ENCODE assay signal across 8 cellular contexts in the genomic region with DNA sequence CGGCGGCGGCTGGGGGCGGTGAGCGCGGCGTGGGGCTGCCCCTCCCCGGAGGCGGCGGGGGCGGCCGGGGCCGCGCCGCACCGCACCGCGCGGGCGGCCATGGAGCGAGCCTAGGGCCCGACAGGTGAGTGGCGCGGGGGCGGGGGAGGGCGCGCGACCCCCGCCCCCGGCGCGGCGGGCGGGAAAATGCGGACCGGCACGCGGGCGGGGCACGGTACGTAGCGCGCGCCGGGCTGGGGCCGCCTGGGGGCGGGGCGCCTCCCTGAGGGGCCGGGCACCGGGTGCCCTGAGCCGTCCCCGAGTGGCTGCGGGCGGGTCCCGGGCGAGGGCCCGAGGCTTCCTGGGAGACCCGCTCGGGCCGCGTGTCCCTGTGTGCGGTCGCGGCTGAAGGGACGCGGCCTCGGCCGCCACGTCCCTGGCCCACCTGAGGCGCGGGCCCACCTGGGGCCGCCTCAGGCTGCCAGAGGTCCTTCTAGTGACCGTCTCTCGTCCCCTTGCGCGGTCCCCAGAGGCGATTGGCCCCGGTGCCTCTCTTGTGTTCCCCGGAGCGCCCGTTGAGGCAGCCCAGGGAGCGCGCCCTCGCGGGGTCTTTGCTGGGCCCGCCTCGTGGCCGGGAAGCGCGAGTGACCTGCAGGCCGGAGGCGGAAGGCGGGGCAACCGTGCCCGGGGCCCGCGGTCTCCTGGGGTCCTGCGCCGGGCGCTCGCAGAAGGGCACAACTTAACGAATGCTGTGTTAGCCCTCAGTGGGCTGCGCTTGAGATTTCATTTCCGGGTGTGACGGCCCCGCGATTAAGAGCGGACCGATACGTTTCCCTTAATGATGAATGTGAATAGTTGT. TPM values are rescaled to one million over a fixed set of nuclear protein-coding genes. Genes with fewer than 3 reads are reported as not detected.
DNase-seq lines count a peak whose midpoint lies in the region; ATAC-seq and TF ChIP-seq lines count a peak whose summit lies in the region.

No MANE protein-coding gene starts in this region.

- DNase-seq in RWPE1 (ENCODE audit: low spot score): peak; percentile 77
- DNase-seq in activated effector memory CD4-positive, alpha-beta T cell treated with Interleukin-2 at 50 U/mL for 16 hours: peak; percentile 72
- DNase-seq in foreskin fibroblast: peak; percentile 50 to 84
- DNase-seq in neuronal stem cell (ENCODE audit: low spot score): peak; percentile 76
- DNase-seq in suprapubic skin (ENCODE audit: low spot score in 2 of 2): peak; percentile 80 to 81

- peaks cover 65% of the 10 kb centered on the region for H3K4me1 ChIP-seq in DOHH2 (ENCODE audit: control insufficient read depth, low read length)
- H3K4me1 ChIP-seq in neuronal stem cell (ENCODE audit: control insufficient read depth in 2 of 2, insufficient read depth in 1 of 2, low read depth in 1 of 2, low read length in 2 of 2): peaks cover 4 to 14% of the 10 kb centered on the region in 2 donors
- H3K4me1 ChIP-seq in suprapubic skin: peaks cover 39% of the 10 kb centered on the region

- CTCF ChIA-PET in RWPE1 (lab: Yijun Ruan, JAX): no interaction called here

- peak; percentile 72 for ATAC-seq in GM21529 (IDR thresholded peaks at IDR 0.05; ENCODE audit: unreplicated experiment)

- H4K91ac ChIP-seq in neuronal stem cell (ENCODE audit: low read depth, low read length, poor library complexity): no peak overlapping the region

- H3K36me3 ChIP-seq in DOHH2 (ENCODE audit: control insufficient read depth, low read length) (no peaks in the 10 kb centered on the region; the same call in none of the 2 replicates), neuronal stem cell (replicated peaks in 1 of 2; ENCODE audit: control insufficient read depth in 2 of 2, insufficient read depth in 2 of 2, low read length in 2 of 2) (no peaks in the 10 kb centered on the region), suprapubic skin (no peaks in the 10 kb centered on the region)

- H3K79me2 ChIP-seq in DOHH2 (ENCODE audit: control insufficient read depth, low read length): peaks cover 47% of the 10 kb centered on the region

- H3K27me3 ChIP-seq in DOHH2 (ENCODE audit: control insufficient read depth, low read length): no peaks in the 10 kb centered on the region
- H3K27me3 ChIP-seq in neuronal stem cell (ENCODE audit: control insufficient read depth in 3 of 3, insufficient read depth in 3 of 3, low read depth in 1 of 3, low read length in 3 of 3): peaks cover 0 to 7% (median 0%) of the 10 kb centered on the region in 3 experiments
- H3K27me3 ChIP-seq in suprapubic skin: no peaks in the 10 kb centered on the region

- TF ChIP-seq CTCF in DOHH2 (IDR thresholded peaks at IDR 0.05; ENCODE audit: low read depth, low read length, poor library complexity, severe bottlenecking) (no peak), RWPE1 (conservative IDR thresholded peaks at IDR 0.05; ENCODE audit: low read depth) (no peak), foreskin fibroblast (IDR thresholded peaks at IDR 0.05; ENCODE audit: low read depth, low read length) (no peak), suprapubic skin (IDR thresholded peaks at IDR 0.05) (no peak)

- H2BK12ac ChIP-seq in neuronal stem cell (ENCODE audit: low read length): peak overlapping the region; percentile 65

- H3K18ac ChIP-seq in neuronal stem cell (ENCODE audit: low read length): peak overlapping the region; percentile 95

- no peak overlapping the region for H3K14ac ChIP-seq in neuronal stem cell (ENCODE audit: low read length)

- peak overlapping the region; percentile 50 for H3K23ac ChIP-seq in neuronal stem cell (ENCODE audit: low read depth, low read length, poor library complexity)

- H3K4me2 ChIP-seq in DOHH2 (ENCODE audit: low read length): peak overlapping the region; percentile 91
- H3K4me2 ChIP-seq in neuronal stem cell (ENCODE audit: insufficient read depth, low read length, poor library complexity, severe bottlenecking): peak overlapping the region; percentile 71

- peak overlapping the region; percentile 16 for H2BK5ac ChIP-seq in neuronal stem cell (ENCODE audit: low read length)

- no peak overlapping the region for H2BK15ac ChIP-seq in neuronal stem cell (ENCODE audit: low read length)

- no peaks in the 10 kb centered on the region for H3K36me3 Mint-ChIP-seq in IgD-negative memory B cell

- H3K9ac ChIP-seq in neuronal stem cell (ENCODE audit: low read depth, low read length, poor library complexity): peak overlapping the region; percentile 90

- no peak overlapping the region for H2AK5ac ChIP-seq in neuronal stem cell (ENCODE audit: low read depth, low read length)

- TF ChIP-seq POLR2A in suprapubic skin (IDR thresholded peaks at IDR 0.05): peak in 1 of 2 donors; percentile 38

- no peak overlapping the region for H4K8ac ChIP-seq in neuronal stem cell (ENCODE audit: low read depth, low read length)

- TF ChIP-seq EP300 in suprapubic skin (IDR thresholded peaks at IDR 0.05): no peak

- peak overlapping the region; percentile 76 to 96 (median 77) for H3K27ac Mint-ChIP-seq in IgD-negative memory B cell

- no peak overlapping the region for H3K4ac ChIP-seq in neuronal stem cell (ENCODE audit: low read length)

- POLR2A ChIA-PET in RWPE1 (lab: Yijun Ruan, JAX; ENCODE audit: low non-redundant PET): no interaction called here

- H3F3A ChIP-seq in DOHH2 (ENCODE audit: control insufficient read depth, insufficient read depth): peaks cover 30% of the 10 kb centered on the region

- H3K27me3 Mint-ChIP-seq in IgD-negative memory B cell: peaks cover 1% of the 10 kb centered on the region

- H3K79me1 ChIP-seq in neuronal stem cell (ENCODE audit: low read depth, low read length): peaks cover 2% of the 10 kb centered on the region

- no peak overlapping the region for H2BK120ac ChIP-seq in neuronal stem cell (ENCODE audit: low read depth, low read length)

- H3K4me1 Mint-ChIP-seq in IgD-negative memory B cell: peaks cover 39 to 56% (median 46%) of the 10 kb centered on the region in 3 donors

- H3K4me3 ChIP-seq in DOHH2 (ENCODE audit: low read length) (peak overlapping the region; percentile 95), foreskin fibroblast (ENCODE audit: low read depth in 1 of 2, low read length in 2 of 2) (peak overlapping the region; percentile 79 to 85), neuronal stem cell (ENCODE audit: low read length in 2 of 2) (peak overlapping the region; percentile 64 to 89), suprapubic skin (peak overlapping the region; percentile 97)

- no peaks in the 10 kb centered on the region for H3K9me2 ChIP-seq in DOHH2 (replicated peaks; ENCODE audit: control insufficient read depth, low read length)

- H3K9me3 ChIP-seq in DOHH2 (ENCODE audit: control insufficient read depth, insufficient read depth, low read length): no peaks in the 10 kb centered on the region
- H3K9me3 ChIP-seq in neuronal stem cell (replicated peaks in 1 of 2; ENCODE audit: control insufficient read depth in 2 of 2, insufficient read depth in 1 of 2, low read depth in 1 of 2, low read length in 2 of 2): no peaks in the 10 kb centered on the region
- H3K9me3 ChIP-seq in suprapubic skin: no peaks in the 10 kb centered on the region

- H3K9me3 Mint-ChIP-seq in IgD-negative memory B cell: no peaks in the 10 kb centered on the region

- WGBS in neuronal stem cell (ENCODE audit: extremely low coverage in 2 of 2, insufficient read length in 2 of 2, insufficient replicate concordance in 1 of 2), 2 donors: no CpG with 5 or more reads among the region's 110 CpGs
- WGBS in suprapubic skin: 0% methylated on average over 9 of the region's 110 CpGs

- H2AFZ ChIP-seq in neuronal stem cell (ENCODE audit: low read length): peak overlapping the region; percentile 96

- H3K27ac ChIP-seq in DOHH2 (ENCODE audit: low read depth, low read length): peak overlapping the region; percentile 91
- peak overlapping the region; percentile 87 for H3K27ac ChIP-seq in RWPE1
- peak overlapping the region; percentile 77 for H3K27ac ChIP-seq in neuronal stem cell (replicated peaks; ENCODE audit: low read length)
- H3K27ac ChIP-seq in suprapubic skin: peak overlapping the region; percentile 98

- H3K4me3 Mint-ChIP-seq in IgD-negative memory B cell: peak overlapping the region; percentile 85 to 97 (median 92)

- H4K20me1 ChIP-seq in DOHH2 (ENCODE audit: control insufficient read depth, insufficient read depth, low read depth, low read length): no peaks in the 10 kb centered on the region

RNA-seq across cellular contexts. Expression of gene FAM20B, which starts 0.5 kb away (rescaled TPM):
- 5.5 TPM for polyA plus RNA-seq in IgD-negative memory B cell
- 19.0 TPM for polyA plus RNA-seq in neuronal stem cell (2013, experiment 1 of 2)
- polyA plus RNA-seq in neuronal stem cell (2013, experiment 2 of 2): 19.5 TPM
- 10 to 100 TPM; 18.1 to 30.6 (median 21.7) TPM for total RNA-seq in suprapubic skin

RNA-seq across cellular contexts. Expression of gene TOR3A, which starts 55.7 kb away (rescaled TPM):
- 111 TPM for polyA plus RNA-seq in IgD-negative memory B cell
- 12.6 TPM for polyA plus RNA-seq in neuronal stem cell (2013, experiment 1 of 2)
- 12.5 TPM for polyA plus RNA-seq in neuronal stem cell (2013, experiment 2 of 2)
- 10 to 100 TPM; 23.6 to 31.4 (median 29.6) TPM for total RNA-seq in suprapubic skin

Comparison
In these comparisons a context has a peak if more than half of its experiments do, and no peak if none do; other contexts are left out.
1. Peak in every context shown above with its lines: DNase-seq, ATAC-seq, H3K4me3 ChIP-seq and H3K27ac ChIP-seq.